ENCODE assay signal across 1 cellular context in the genomic region with DNA sequence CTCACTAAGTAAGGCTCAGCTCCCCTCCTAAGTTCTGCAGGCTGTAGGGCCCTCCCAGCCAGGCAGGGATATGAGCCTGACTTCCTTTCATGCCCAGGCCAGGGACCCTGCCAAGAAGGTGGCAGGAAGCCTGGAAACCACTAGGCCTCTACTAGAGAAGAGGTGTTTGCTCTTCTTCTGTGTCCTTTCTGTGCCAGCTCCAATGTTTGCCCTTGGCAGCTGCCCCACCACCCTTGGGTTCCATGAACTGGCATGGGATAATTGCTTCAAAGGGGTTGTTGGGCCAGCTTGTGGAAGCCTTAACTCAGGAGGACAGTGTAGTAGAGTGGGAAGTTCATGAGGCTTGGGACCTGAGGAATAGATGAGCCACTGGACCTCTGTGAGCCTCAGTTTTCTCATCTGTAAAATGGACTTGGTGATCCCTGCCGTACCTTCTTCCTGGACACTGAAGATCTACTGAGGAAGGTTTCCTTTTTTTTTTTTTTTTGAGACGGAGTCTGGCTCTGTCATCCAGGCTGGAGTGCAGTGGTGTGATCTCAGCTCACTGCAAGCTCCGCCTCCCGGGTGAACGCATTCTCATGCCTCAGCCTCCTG.
TF ChIP-seq lines count a peak whose summit lies in the region.

No MANE protein-coding gene starts in this region.

TF ChIP-seq in SK-N-SH, 30 proteins besides CTCF, POLR2A, EP300 and RAD21 (continued from another document):
- TF ChIP-seq, protein P1, sequence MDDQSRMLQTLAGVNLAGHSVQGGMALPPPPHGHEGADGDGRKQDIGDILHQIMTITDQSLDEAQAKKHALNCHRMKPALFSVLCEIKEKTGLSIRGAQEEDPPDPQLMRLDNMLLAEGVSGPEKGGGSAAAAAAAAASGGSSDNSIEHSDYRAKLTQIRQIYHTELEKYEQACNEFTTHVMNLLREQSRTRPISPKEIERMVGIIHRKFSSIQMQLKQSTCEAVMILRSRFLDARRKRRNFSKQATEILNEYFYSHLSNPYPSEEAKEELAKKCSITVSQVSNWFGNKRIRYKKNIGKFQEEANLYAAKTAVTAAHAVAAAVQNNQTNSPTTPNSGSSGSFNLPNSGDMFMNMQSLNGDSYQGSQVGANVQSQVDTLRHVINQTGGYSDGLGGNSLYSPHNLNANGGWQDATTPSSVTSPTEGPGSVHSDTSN (IDR thresholded peaks at IDR 0.05): no peak
- TF ChIP-seq NRF1 (IDR thresholded peaks at IDR 0.05; ENCODE audit: low read depth, low read length) (no peak), GATA2 (CRISPR knock-in tag; IDR thresholded peaks at IDR 0.05) (no peak), SMC3 (IDR thresholded peaks at IDR 0.05; ENCODE audit: low read depth, low read length) (no peak), GABPA (IDR thresholded peaks at IDR 0.05; ENCODE audit: low read depth) (no peak), POLR2AphosphoS5 (IDR thresholded peaks at IDR 0.05; ENCODE audit: low read depth, low read length) (no peak), TEAD4 (IDR thresholded peaks at IDR 0.05; ENCODE audit: borderline replicate concordance, insufficient read depth) (no peak)
- TF ChIP-seq, protein P2, sequence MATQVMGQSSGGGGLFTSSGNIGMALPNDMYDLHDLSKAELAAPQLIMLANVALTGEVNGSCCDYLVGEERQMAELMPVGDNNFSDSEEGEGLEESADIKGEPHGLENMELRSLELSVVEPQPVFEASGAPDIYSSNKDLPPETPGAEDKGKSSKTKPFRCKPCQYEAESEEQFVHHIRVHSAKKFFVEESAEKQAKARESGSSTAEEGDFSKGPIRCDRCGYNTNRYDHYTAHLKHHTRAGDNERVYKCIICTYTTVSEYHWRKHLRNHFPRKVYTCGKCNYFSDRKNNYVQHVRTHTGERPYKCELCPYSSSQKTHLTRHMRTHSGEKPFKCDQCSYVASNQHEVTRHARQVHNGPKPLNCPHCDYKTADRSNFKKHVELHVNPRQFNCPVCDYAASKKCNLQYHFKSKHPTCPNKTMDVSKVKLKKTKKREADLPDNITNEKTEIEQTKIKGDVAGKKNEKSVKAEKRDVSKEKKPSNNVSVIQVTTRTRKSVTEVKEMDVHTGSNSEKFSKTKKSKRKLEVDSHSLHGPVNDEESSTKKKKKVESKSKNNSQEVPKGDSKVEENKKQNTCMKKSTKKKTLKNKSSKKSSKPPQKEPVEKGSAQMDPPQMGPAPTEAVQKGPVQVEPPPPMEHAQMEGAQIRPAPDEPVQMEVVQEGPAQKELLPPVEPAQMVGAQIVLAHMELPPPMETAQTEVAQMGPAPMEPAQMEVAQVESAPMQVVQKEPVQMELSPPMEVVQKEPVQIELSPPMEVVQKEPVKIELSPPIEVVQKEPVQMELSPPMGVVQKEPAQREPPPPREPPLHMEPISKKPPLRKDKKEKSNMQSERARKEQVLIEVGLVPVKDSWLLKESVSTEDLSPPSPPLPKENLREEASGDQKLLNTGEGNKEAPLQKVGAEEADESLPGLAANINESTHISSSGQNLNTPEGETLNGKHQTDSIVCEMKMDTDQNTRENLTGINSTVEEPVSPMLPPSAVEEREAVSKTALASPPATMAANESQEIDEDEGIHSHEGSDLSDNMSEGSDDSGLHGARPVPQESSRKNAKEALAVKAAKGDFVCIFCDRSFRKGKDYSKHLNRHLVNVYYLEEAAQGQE (IDR thresholded peaks at IDR 0.05; ENCODE audit: low read depth, low read length): no peak
- TF ChIP-seq, protein P3, sequence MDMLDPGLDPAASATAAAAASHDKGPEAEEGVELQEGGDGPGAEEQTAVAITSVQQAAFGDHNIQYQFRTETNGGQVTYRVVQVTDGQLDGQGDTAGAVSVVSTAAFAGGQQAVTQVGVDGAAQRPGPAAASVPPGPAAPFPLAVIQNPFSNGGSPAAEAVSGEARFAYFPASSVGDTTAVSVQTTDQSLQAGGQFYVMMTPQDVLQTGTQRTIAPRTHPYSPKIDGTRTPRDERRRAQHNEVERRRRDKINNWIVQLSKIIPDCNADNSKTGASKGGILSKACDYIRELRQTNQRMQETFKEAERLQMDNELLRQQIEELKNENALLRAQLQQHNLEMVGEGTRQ (IDR thresholded peaks at IDR 0.05; ENCODE audit: borderline replicate concordance, low read depth, low read length): no peak
